In genomic region chr4:154344686-154345085, GRCh38 we compare ENCODE assay signal across 11 cellular contexts.
DNase-seq lines count a peak whose midpoint lies in the region; ATAC-seq lines count a peak whose summit lies in the region.
"Had no signal": no experiment of that assay in that cellular context is flagged by ENCODE, and none has a peak within 500 bp of the region (broad histone marks: within the 10 kb centered on the region; RNA-seq: fewer than 3 reads in every experiment).

No MANE protein-coding gene starts in this region.

- ATAC-seq in stimulated activated naive CD8-positive, alpha-beta T cell treated with anti-CD3 and anti-CD28 coated beads, Interleukin-15, amount 100 ng/mL, for 72 hours = peak; percentile 39
- ATAC-seq in stimulated activated naive CD8-positive, alpha-beta T cell treated with anti-CD3 and anti-CD28 coated beads, Interleukin-15, Interleukin-2, amounts not matched to agents 100 U/mL and 50 U/mL, for 24 hours = no peak
- ATAC-seq in HG02759 (IDR thresholded peaks at IDR 0.05; ENCODE audit: unreplicated experiment) (peak; percentile 69), HG03045 (IDR thresholded peaks at IDR 0.05; ENCODE audit: unreplicated experiment) (no peak)
- ATAC-seq in activated naive CD8-positive, alpha-beta T cell treated with anti-CD3 and anti-CD28 coated beads, Interleukin-2, amount 50 U/mL, for 24 hours = no peak
- ATAC-seq: activated CD8-positive, alpha-beta memory T cell treated with anti-CD3 and anti-CD28 coated beads, Interleukin-2, amount 10 ng/mL, durations not matched to agents 7 days and 5 days had no signal

- no peaks in the 10 kb centered on the region for H3K4me1 Mint-ChIP-seq in stimulated activated naive CD8-positive, alpha-beta T cell treated with anti-CD3 and anti-CD28 coated beads, Interleukin-15, amount 100 ng/mL, for 72 hours
- no peaks in the 10 kb centered on the region for H3K4me1 Mint-ChIP-seq in activated naive CD8-positive, alpha-beta T cell treated with anti-CD3 and anti-CD28 coated beads, Interleukin-2, amount 50 U/mL, for 24 hours
- H3K4me1 Mint-ChIP-seq: activated CD8-positive, alpha-beta memory T cell treated with anti-CD3 and anti-CD28 coated beads, Interleukin-2, amount 10 ng/mL, durations not matched to agents 7 days and 5 days had no signal

- no peak overlapping the region for H3K4me3 Mint-ChIP-seq in stimulated activated naive CD8-positive, alpha-beta T cell treated with anti-CD3 and anti-CD28 coated beads, Interleukin-15, amount 100 ng/mL, for 72 hours
- no peak overlapping the region for H3K4me3 Mint-ChIP-seq in activated naive CD8-positive, alpha-beta T cell treated with anti-CD3 and anti-CD28 coated beads, Interleukin-2, amount 50 U/mL, for 24 hours
- H3K4me3 Mint-ChIP-seq: activated CD8-positive, alpha-beta memory T cell treated with anti-CD3 and anti-CD28 coated beads, Interleukin-2, amount 10 ng/mL, durations not matched to agents 7 days and 5 days had no signal

- H3K27ac Mint-ChIP-seq in stimulated activated naive CD8-positive, alpha-beta T cell treated with anti-CD3 and anti-CD28 coated beads, Interleukin-15, amount 100 ng/mL, for 72 hours = no peak overlapping the region
- H3K27ac Mint-ChIP-seq in activated naive CD8-positive, alpha-beta T cell treated with anti-CD3 and anti-CD28 coated beads, Interleukin-2, amount 50 U/mL, for 24 hours = no peak overlapping the region
- H3K27ac Mint-ChIP-seq: activated CD8-positive, alpha-beta memory T cell treated with anti-CD3 and anti-CD28 coated beads, Interleukin-2, amount 10 ng/mL, durations not matched to agents 7 days and 5 days had no signal

- H3K9me3 Mint-ChIP-seq in stimulated activated naive CD8-positive, alpha-beta T cell treated with anti-CD3 and anti-CD28 coated beads, Interleukin-15, amount 100 ng/mL, for 72 hours = no peaks in the 10 kb centered on the region
- no peaks in the 10 kb centered on the region for H3K9me3 Mint-ChIP-seq in activated naive CD8-positive, alpha-beta T cell treated with anti-CD3 and anti-CD28 coated beads, Interleukin-2, amount 50 U/mL, for 24 hours

- no peak for DNase-seq in stimulated activated naive CD8-positive, alpha-beta T cell treated with anti-CD3 and anti-CD28 coated beads, Interleukin-15, amount 100 ng/mL, for 72 hours
- DNase-seq in stimulated activated naive CD8-positive, alpha-beta T cell treated with anti-CD3 and anti-CD28 coated beads, Interleukin-15, Interleukin-2, amounts not matched to agents 100 U/mL and 50 U/mL, for 24 hours = no peak
- DNase-seq in OCI-M1 (lab: John Stamatoyannopoulos, UW) (peak; percentile 50), AG08395 (ENCODE audit: low spot score) (no peak), NCI-H2107 (lab: John Stamatoyannopoulos, UW) (no peak)
- DNase-seq in activated naive CD8-positive, alpha-beta T cell treated with anti-CD3 and anti-CD28 coated beads, Interleukin-2, amount 50 U/mL, for 24 hours = no peak
- DNase-seq: activated CD8-positive, alpha-beta memory T cell treated with anti-CD3 and anti-CD28 coated beads, Interleukin-2, amount 10 ng/mL, durations not matched to agents 7 days and 5 days; head of caudate nucleus; stimulated activated CD4-positive, alpha-beta T cell treated with anti-CD3 and anti-CD28 coated beads, Interleukin-4, amount 100 ng/mL, for 1 hour had no signal

- no peaks in the 10 kb centered on the region for H3K27me3 Mint-ChIP-seq in stimulated activated naive CD8-positive, alpha-beta T cell treated with anti-CD3 and anti-CD28 coated beads, Interleukin-15, amount 100 ng/mL, for 72 hours
- H3K27me3 Mint-ChIP-seq in activated naive CD8-positive, alpha-beta T cell treated with anti-CD3 and anti-CD28 coated beads, Interleukin-2, amount 50 U/mL, for 24 hours = no peaks in the 10 kb centered on the region

- H3K36me3 Mint-ChIP-seq in activated naive CD8-positive, alpha-beta T cell treated with anti-CD3 and anti-CD28 coated beads, Interleukin-2, amount 50 U/mL, for 24 hours (ENCODE audit: low read depth) = no peaks in the 10 kb centered on the region
- H3K36me3 Mint-ChIP-seq: activated CD8-positive, alpha-beta memory T cell treated with anti-CD3 and anti-CD28 coated beads, Interleukin-2, amount 10 ng/mL, durations not matched to agents 7 days and 5 days had no signal

Comparison
In these comparisons a context has a peak if more than half of its experiments do, and no peak if none do; other contexts are left out.
1. ATAC-seq: peak in stimulated activated naive CD8-positive, alpha-beta T cell treated with anti-CD3 and anti-CD28 coated beads, Interleukin-15, amount 100 ng/mL, for 72 hours (single experiment) and HG02759 (single experiment); none in stimulated activated naive CD8-positive, alpha-beta T cell treated with anti-CD3 and anti-CD28 coated beads, Interleukin-15, Interleukin-2, amounts not matched to agents 100 U/mL and 50 U/mL, for 24 hours (single experiment), HG03045 (single experiment) and activated naive CD8-positive, alpha-beta T cell treated with anti-CD3 and anti-CD28 coated beads, Interleukin-2, amount 50 U/mL, for 24 hours (single experiment).